Comparison of ENCODE assay signal across 8 cellular contexts in genomic region chr3:157572559-157573270, GRCh38.
DNase-seq lines count a peak whose midpoint lies in the region; ATAC-seq and TF ChIP-seq lines count a peak whose summit lies in the region.

No MANE protein-coding gene starts in this region.

- no peak overlapping the region for H3K4me3 ChIP-seq in OCI-LY3 (ENCODE audit: low read length)
- H3K4me3 ChIP-seq in mesendoderm (ENCODE audit: low read length) = no peak overlapping the region

- no peak overlapping the region for H3K4me3 Mint-ChIP-seq in activated CD4-positive, alpha-beta T cell treated with anti-CD3 and anti-CD28 coated beads for 36 hours

- no peaks in the 10 kb centered on the region for H3K4me1 Mint-ChIP-seq in activated CD4-positive, alpha-beta T cell treated with anti-CD3 and anti-CD28 coated beads for 36 hours

- CTCF ChIA-PET in activated CD4-positive, alpha-beta T cell treated with anti-CD3 and anti-CD28 coated beads for 36 hours (lab: Charles Lee) = interaction anchor here (0.5 to 3.3 kb wide), 13 partner anchors 10 to 861 kb away, joined by 3 to 114 read pairs (median 4); no protein-coding TSS in a partner anchor

- H4K20me1 ChIP-seq in OCI-LY3 (ENCODE audit: insufficient read depth, low read length) = no peaks in the 10 kb centered on the region

- peaks cover 15% of the 10 kb centered on the region for H3K27me3 Mint-ChIP-seq in activated CD4-positive, alpha-beta T cell treated with anti-CD3 and anti-CD28 coated beads for 36 hours

- no peak overlapping the region for H2BK15ac ChIP-seq in mesendoderm (replicated peaks; ENCODE audit: low read depth)

- intact Hi-C loops in activated CD4-positive, alpha-beta T cell treated with anti-CD3 and anti-CD28 coated beads for 36 hours (cut with DNase I, micrococcal nuclease) = loop anchor here (1.0 kb wide), 1 partner anchor 40 kb away; no protein-coding TSS in a partner anchor

- H3K4ac ChIP-seq in mesendoderm (ENCODE audit: low read depth, low read length) = no peak overlapping the region

- H2BK5ac ChIP-seq in mesendoderm (ENCODE audit: low read length) = no peak overlapping the region

- H2BK120ac ChIP-seq in mesendoderm (ENCODE audit: low read depth, low read length) = no peak overlapping the region

- no peak overlapping the region for H4K5ac ChIP-seq in mesendoderm (ENCODE audit: low read length)

- H3K79me2 ChIP-seq in OCI-LY3 (ENCODE audit: low read length) (no peaks in the 10 kb centered on the region), mesendoderm (ENCODE audit: control insufficient read depth, insufficient read depth, low read length) (no peaks in the 10 kb centered on the region)

- no peaks in the 10 kb centered on the region; the same call in 1 of the 2 replicates for H3K27me3 ChIP-seq in OCI-LY3 (ENCODE audit: low read depth, low read length)
- no peaks in the 10 kb centered on the region for H3K27me3 ChIP-seq in mesendoderm (ENCODE audit: insufficient read depth, low read length, poor library complexity)

- no peaks in the 10 kb centered on the region for H3K36me3 Mint-ChIP-seq in activated CD4-positive, alpha-beta T cell treated with anti-CD3 and anti-CD28 coated beads for 36 hours (ENCODE audit: low read depth)

- H2AK5ac ChIP-seq in mesendoderm (ENCODE audit: low read length) = no peak overlapping the region

- peak; percentile 85 for TF ChIP-seq CTCF in OCI-LY3 (IDR thresholded peaks at IDR 0.05; ENCODE audit: low read depth, low read length)

- no peak for ATAC-seq in activated CD4-positive, alpha-beta T cell treated with anti-CD3 and anti-CD28 coated beads for 36 hours
- ATAC-seq in GM21529 (IDR thresholded peaks at IDR 0.05; ENCODE audit: unreplicated experiment) = peak; percentile 80
- ATAC-seq in GM18505 (IDR thresholded peaks at IDR 0.05; ENCODE audit: unreplicated experiment) = no peak

- H3K18ac ChIP-seq in mesendoderm (ENCODE audit: low read length) = no peak overlapping the region

- peak; percentile 37 for DNase-seq in activated CD4-positive, alpha-beta T cell treated with anti-CD3 and anti-CD28 coated beads for 36 hours
- no peak for DNase-seq in activated CD4-positive, alpha-beta T cell treated with anti-CD3 and anti-CD28 coated beads, Interleukin-2, amount 50 U/mL, for 1 hour
- peak; percentile 15 for DNase-seq in HuH-7.5 (ENCODE audit: low spot score)
- DNase-seq in dermis microvascular lymphatic vessel endothelial cell (ENCODE audit: low read depth in 2 of 2) = peak; percentile 58 to 81
- peak; percentile 62 for DNase-seq in mesendoderm

- no peak overlapping the region for H3K4me2 ChIP-seq in OCI-LY3 (ENCODE audit: low read length)
- no peak overlapping the region for H3K4me2 ChIP-seq in mesendoderm (ENCODE audit: low read length)

- WGBS in mesendoderm (ENCODE audit: extremely low coverage, insufficient coverage, low lambda C conversion rate) = no CpG with 5 or more reads among the region's 8 CpGs

- no peaks in the 10 kb centered on the region for H3K79me1 ChIP-seq in mesendoderm (ENCODE audit: low read length)

- H3K4me1 ChIP-seq in OCI-LY3 (ENCODE audit: low read length) (no peaks in the 10 kb centered on the region), mesendoderm (ENCODE audit: control insufficient read depth, low read depth, low read length) (no peaks in the 10 kb centered on the region)

- no peaks in the 10 kb centered on the region for H3K9me3 Mint-ChIP-seq in activated CD4-positive, alpha-beta T cell treated with anti-CD3 and anti-CD28 coated beads for 36 hours (ENCODE audit: low read depth)

- H3K27ac Mint-ChIP-seq in activated CD4-positive, alpha-beta T cell treated with anti-CD3 and anti-CD28 coated beads for 36 hours = no peak overlapping the region

- no peaks in the 10 kb centered on the region for H3K36me3 ChIP-seq in OCI-LY3 (replicated peaks; ENCODE audit: low read depth, low read length)
- no peaks in the 10 kb centered on the region for H3K36me3 ChIP-seq in mesendoderm (ENCODE audit: control insufficient read depth, insufficient read depth, low read length)

- no peaks in the 10 kb centered on the region for H3K9me3 ChIP-seq in OCI-LY3 (ENCODE audit: insufficient read depth, low read length)

- H3K27ac ChIP-seq in OCI-LY3 (ENCODE audit: low read length) (no peak overlapping the region), mesendoderm (ENCODE audit: low read depth, low read length) (no peak overlapping the region)

- H3K56ac ChIP-seq in mesendoderm (ENCODE audit: low read length) = no peak overlapping the region

- H3K23ac ChIP-seq in mesendoderm (ENCODE audit: low read length) = no peak overlapping the region

- POLR2A ChIA-PET in activated CD4-positive, alpha-beta T cell treated with anti-CD3 and anti-CD28 coated beads for 36 hours (lab: Charles Lee) = interaction anchor here (0.6 kb wide), 1 partner anchor 40 kb away, joined by 4 read pairs; no protein-coding TSS in a partner anchor

- H3K9ac ChIP-seq in OCI-LY3 (ENCODE audit: low read length) = no peak overlapping the region
- H3K9ac ChIP-seq in mesendoderm (ENCODE audit: low read length) = no peak overlapping the region

- no peak for TF ChIP-seq POLR2A in GM18505 (IDR thresholded peaks at IDR 0.05; ENCODE audit: borderline replicate concordance, extremely low read depth, insufficient read depth, insufficient read length)

- no peak overlapping the region for H4K8ac ChIP-seq in mesendoderm (ENCODE audit: low read depth, low read length)

- H2AFZ ChIP-seq in OCI-LY3 (ENCODE audit: low read depth, low read length) = no peak overlapping the region
